1 cellular context compared by ENCODE assay signal in genomic region chr5:55994998-55995914, GRCh38.
TF ChIP-seq lines count a peak whose summit lies in the region.

No MANE protein-coding gene starts in this region.

TF ChIP-seq in HepG2, 621 proteins besides CTCF, POLR2A, EP300 and RAD21 (continued from another document and continues in another):
- TF ChIP-seq ZNF407 (CRISPR knock-in tag; IDR thresholded peaks at IDR 0.05; ENCODE audit: not compliant biosample characterization) (peak; percentile 51), ZNF775 (CRISPR knock-in tag; IDR thresholded peaks at IDR 0.05; ENCODE audit: borderline replicate concordance) (no peak), HNRNPH1 (optimal IDR thresholded peaks at IDR 0.05; ENCODE audit: low read depth, low read length) (no peak), ZNF766 (CRISPR knock-in tag; IDR thresholded peaks at IDR 0.05; ENCODE audit: borderline replicate concordance) (no peak), HNRNPK (IDR thresholded peaks at IDR 0.05; ENCODE audit: low read depth, low read length, poor library complexity, severe bottlenecking) (no peak), DBP (CRISPR knock-in tag; IDR thresholded peaks at IDR 0.05; ENCODE audit: not compliant biosample characterization) (no peak), HDAC6 (IDR thresholded peaks at IDR 0.05; ENCODE audit: low read depth, low read length) (no peak), KDM5B (CRISPR knock-in tag; IDR thresholded peaks at IDR 0.05; ENCODE audit: borderline replicate concordance) (peak; percentile 91), HINFP (CRISPR knock-in tag; IDR thresholded peaks at IDR 0.05; ENCODE audit: low read depth) (peak; percentile 97), ZNF770 (CRISPR knock-in tag; IDR thresholded peaks at IDR 0.05) (no peak), ZNF781 (CRISPR knock-in tag; IDR thresholded peaks at IDR 0.05; ENCODE audit: borderline replicate concordance, not compliant biosample characterization) (no peak), ATRX (CRISPR knock-in tag; IDR thresholded peaks at IDR 0.05; ENCODE audit: borderline replicate concordance) (no peak), ZNF329 (CRISPR knock-in tag; IDR thresholded peaks at IDR 0.05; ENCODE audit: low read depth) (peak; percentile 36; the same call in 1 of the 2 replicates), ZNF512B (CRISPR knock-in tag; IDR thresholded peaks at IDR 0.05; ENCODE audit: borderline replicate concordance) (no peak), REPIN1 (CRISPR knock-in tag; IDR thresholded peaks at IDR 0.05; ENCODE audit: borderline replicate concordance, low read depth) (no peak), ZNF333 (CRISPR knock-in tag; IDR thresholded peaks at IDR 0.05; ENCODE audit: borderline replicate concordance) (peak; percentile 82), CEBPB (IDR thresholded peaks at IDR 0.05; ENCODE audit: borderline replicate concordance, low read depth, low read length) (no peak), FOXA1 (IDR thresholded peaks at IDR 0.05) (no peak), FOXA1 (CRISPR knock-in tag; IDR thresholded peaks at IDR 0.05) (no peak), LCORL (IDR thresholded peaks at IDR 0.05) (no peak), LCORL (CRISPR knock-in tag; IDR thresholded peaks at IDR 0.05) (peak; percentile 52), ZNF670 (CRISPR knock-in tag; IDR thresholded peaks at IDR 0.05; ENCODE audit: borderline replicate concordance) (no peak), CREM (IDR thresholded peaks at IDR 0.05) (peak; percentile 63), CREM (CRISPR knock-in tag; IDR thresholded peaks at IDR 0.05) (peak; percentile 41; the same call in 1 of the 2 replicates)
- TF ChIP-seq, protein P1, sequence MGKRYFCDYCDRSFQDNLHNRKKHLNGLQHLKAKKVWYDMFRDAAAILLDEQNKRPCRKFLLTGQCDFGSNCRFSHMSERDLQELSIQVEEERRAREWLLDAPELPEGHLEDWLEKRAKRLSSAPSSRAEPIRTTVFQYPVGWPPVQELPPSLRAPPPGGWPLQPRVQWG (CRISPR knock-in tag; IDR thresholded peaks at IDR 0.05; ENCODE audit: borderline replicate concordance, low read depth) = no peak
- TF ChIP-seq, protein P2, sequence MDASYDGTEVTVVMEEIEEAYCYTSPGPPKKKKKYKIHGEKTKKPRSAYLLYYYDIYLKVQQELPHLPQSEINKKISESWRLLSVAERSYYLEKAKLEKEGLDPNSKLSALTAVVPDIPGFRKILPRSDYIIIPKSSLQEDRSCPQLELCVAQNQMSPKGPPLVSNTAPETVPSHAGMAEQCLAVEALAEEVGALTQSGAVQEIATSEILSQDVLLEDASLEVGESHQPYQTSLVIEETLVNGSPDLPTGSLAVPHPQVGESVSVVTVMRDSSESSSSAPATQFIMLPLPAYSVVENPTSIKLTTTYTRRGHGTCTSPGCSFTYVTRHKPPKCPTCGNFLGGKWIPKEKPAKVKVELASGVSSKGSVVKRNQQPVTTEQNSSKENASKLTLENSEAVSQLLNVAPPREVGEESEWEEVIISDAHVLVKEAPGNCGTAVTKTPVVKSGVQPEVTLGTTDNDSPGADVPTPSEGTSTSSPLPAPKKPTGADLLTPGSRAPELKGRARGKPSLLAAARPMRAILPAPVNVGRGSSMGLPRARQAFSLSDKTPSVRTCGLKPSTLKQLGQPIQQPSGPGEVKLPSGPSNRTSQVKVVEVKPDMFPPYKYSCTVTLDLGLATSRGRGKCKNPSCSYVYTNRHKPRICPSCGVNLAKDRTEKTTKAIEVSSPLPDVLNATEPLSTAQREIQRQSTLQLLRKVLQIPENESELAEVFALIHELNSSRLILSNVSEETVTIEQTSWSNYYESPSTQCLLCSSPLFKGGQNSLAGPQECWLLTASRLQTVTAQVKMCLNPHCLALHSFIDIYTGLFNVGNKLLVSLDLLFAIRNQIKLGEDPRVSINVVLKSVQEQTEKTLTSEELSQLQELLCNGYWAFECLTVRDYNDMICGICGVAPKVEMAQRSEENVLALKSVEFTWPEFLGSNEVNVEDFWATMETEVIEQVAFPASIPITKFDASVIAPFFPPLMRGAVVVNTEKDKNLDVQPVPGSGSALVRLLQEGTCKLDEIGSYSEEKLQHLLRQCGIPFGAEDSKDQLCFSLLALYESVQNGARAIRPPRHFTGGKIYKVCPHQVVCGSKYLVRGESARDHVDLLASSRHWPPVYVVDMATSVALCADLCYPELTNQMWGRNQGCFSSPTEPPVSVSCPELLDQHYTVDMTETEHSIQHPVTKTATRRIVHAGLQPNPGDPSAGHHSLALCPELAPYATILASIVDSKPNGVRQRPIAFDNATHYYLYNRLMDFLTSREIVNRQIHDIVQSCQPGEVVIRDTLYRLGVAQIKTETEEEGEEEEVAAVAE (CRISPR knock-in tag; IDR thresholded peaks at IDR 0.05; ENCODE audit: borderline replicate concordance) = peak; percentile 50
- TF ChIP-seq, protein P3, sequence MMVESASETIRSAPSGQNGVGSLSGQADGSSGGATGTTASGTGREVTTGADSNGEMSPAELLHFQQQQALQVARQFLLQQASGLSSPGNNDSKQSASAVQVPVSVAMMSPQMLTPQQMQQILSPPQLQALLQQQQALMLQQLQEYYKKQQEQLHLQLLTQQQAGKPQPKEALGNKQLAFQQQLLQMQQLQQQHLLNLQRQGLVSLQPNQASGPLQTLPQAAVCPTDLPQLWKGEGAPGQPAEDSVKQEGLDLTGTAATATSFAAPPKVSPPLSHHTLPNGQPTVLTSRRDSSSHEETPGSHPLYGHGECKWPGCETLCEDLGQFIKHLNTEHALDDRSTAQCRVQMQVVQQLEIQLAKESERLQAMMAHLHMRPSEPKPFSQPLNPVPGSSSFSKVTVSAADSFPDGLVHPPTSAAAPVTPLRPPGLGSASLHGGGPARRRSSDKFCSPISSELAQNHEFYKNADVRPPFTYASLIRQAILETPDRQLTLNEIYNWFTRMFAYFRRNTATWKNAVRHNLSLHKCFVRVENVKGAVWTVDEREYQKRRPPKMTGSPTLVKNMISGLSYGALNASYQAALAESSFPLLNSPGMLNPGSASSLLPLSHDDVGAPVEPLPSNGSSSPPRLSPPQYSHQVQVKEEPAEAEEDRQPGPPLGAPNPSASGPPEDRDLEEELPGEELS (CRISPR knock-in tag; IDR thresholded peaks at IDR 0.05) = peak; percentile 36; the same call in 1 of the 2 replicates
- TF ChIP-seq, protein P4, sequence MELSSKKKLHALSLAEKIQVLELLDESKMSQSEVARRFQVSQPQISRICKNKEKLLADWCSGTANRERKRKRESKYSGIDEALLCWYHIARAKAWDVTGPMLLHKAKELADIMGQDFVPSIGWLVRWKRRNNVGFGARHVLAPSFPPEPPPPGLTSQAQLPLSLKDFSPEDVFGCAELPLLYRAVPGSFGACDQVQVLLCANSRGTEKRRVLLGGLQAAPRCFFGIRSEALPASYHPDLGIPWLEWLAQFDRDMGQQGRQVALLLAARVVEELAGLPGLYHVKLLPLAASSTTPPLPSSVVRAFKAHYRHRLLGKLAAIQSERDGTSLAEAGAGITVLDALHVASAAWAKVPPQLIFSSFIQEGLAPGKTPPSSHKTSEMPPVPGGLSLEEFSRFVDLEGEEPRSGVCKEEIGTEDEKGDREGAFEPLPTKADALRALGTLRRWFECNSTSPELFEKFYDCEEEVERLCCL (CRISPR knock-in tag; IDR thresholded peaks at IDR 0.05; ENCODE audit: borderline replicate concordance) = no peak
